18 cellular contexts compared by ENCODE assay signal in genomic region chr17:72743037-72743467, GRCh38.
DNase-seq lines count a peak whose midpoint lies in the region; ATAC-seq, FAIRE-seq and TF ChIP-seq lines count a peak whose summit lies in the region.
"Had no signal": no experiment of that assay in that cellular context is flagged by ENCODE, and none has a peak within 500 bp of the region (broad histone marks: within the 10 kb centered on the region; RNA-seq: fewer than 3 reads in every experiment).

No MANE protein-coding gene starts in this region.

- no peak overlapping the region for H3K4me3 Mint-ChIP-seq in WTC11

- peaks cover 20% of the 10 kb centered on the region for H3K4me1 Mint-ChIP-seq in WTC11

- CTCF ChIA-PET in HepG2 (lab: Yijun Ruan, JAX; ENCODE audit: low intra/inter-chr PET ratio, low total read pairs): no interaction called here
- CTCF ChIA-PET in WTC11 (lab: Charles Lee): interaction anchor here (0.9 to 2.9 kb wide), 7 partner anchors 15 to 446 kb away, joined by 3 to 12 read pairs (median 4); no protein-coding TSS in a partner anchor

- peaks cover 8% of the 10 kb centered on the region for H3K9me3 Mint-ChIP-seq in WTC11

- no peak for TF ChIP-seq RAD21 in HepG2 (CRISPR knock-in tag; IDR thresholded peaks at IDR 0.05)

- ATAC-seq in HepG2: peak; percentile 51
- ATAC-seq in right lobe of liver: no peak
- peak; percentile 88 for ATAC-seq in WTC11

- peaks cover 8% of the 10 kb centered on the region; the same call in 1 of the 2 replicates for H3K4me1 ChIP-seq in HepG2 (ENCODE audit: insufficient read depth, low read length)
- H3K4me1 ChIP-seq in right lobe of liver: no peaks in the 10 kb centered on the region
- no peaks in the 10 kb centered on the region for H3K4me1 ChIP-seq in tibial nerve
- H3K4me1 ChIP-seq in thyroid gland: no peaks in the 10 kb centered on the region
- H3K4me1 ChIP-seq: SJCRH30 had no signal

- H3K9ac ChIP-seq in HepG2 (ENCODE audit: insufficient read depth, low read depth, low read length): no peak overlapping the region

- no peaks in the 10 kb centered on the region; a peak in 1 of 5 replicates for H3K36me3 ChIP-seq in HepG2 (replicated peaks in 1 of 2; ENCODE audit: control insufficient read depth in 1 of 2, insufficient read depth in 2 of 2, low read length in 2 of 2)
- H3K36me3 ChIP-seq in right lobe of liver: no peaks in the 10 kb centered on the region
- no peaks in the 10 kb centered on the region for H3K36me3 ChIP-seq in tibial nerve
- no peaks in the 10 kb centered on the region for H3K36me3 ChIP-seq in thyroid gland
- H3K36me3 ChIP-seq: SJCRH30 had no signal

- FAIRE-seq in HepG2 (lab: Jason Lieb, UNC): peak; percentile 37

- no peaks in the 10 kb centered on the region for H3K79me2 ChIP-seq in HepG2 (ENCODE audit: insufficient read depth, low read length)

- POLR2A ChIA-PET in HepG2 (lab: Yijun Ruan, JAX): no interaction called here
- POLR2A ChIA-PET in WTC11 (lab: Charles Lee): interaction anchor here (0.5 kb wide), 1 partner anchor 874 kb away, joined by 7 read pairs; no protein-coding TSS in a partner anchor

- 91% methylated on average over 3 of the region's 4 CpGs for WGBS in HepG2 (ENCODE audit: low lambda C conversion rate)
- WGBS in right lobe of liver (ENCODE audit: insufficient coverage, low coverage, low lambda C conversion rate, missing lambda C conversion rate): 91% methylated on average over 1 of the region's 4 CpGs
- 73 to 84% methylated on average over 4 of the region's 4 CpGs for WGBS in tibial nerve, 2 donors
- 86 to 89% methylated on average over 2 to 4 of the region's 4 CpGs for WGBS in thyroid gland, 2 donors

- no peak for DNase-seq in HepG2 (ENCODE audit: low spot score)
- DNase-seq in right lobe of liver: no peak
- DNase-seq in WTC11 (ENCODE audit: low spot score): no peak
- peak; percentile 47 for DNase-seq in iPS-NIHi11 (ENCODE audit: low spot score)
- DNase-seq in tibial nerve (ENCODE audit: low spot score in 2 of 2): no peak
- no peak for DNase-seq in thyroid gland
- DNase-seq in activated effector memory CD4-positive, alpha-beta T cell treated with anti-CD3 and anti-CD28 coated beads, Interleukin-2, amount 50 U/mL, for 16 hours: no peak
- no peak for DNase-seq in NCI-H2227 (lab: John Stamatoyannopoulos, UW; ENCODE audit: unreplicated experiment)
- DNase-seq: COR-L47, DMS153, EL, HCEC 1CT, NCI-H1417 treated with DMSO at 0.1 percent for 48 hours, NCI-H2081 treated with DMSO at 0.1 percent for 48 hours, NCI-H226, NCI-H526 treated with DMSO at 0.1 percent for 48 hours, SJCRH30 had no signal

- H3K27me3 ChIP-seq in HepG2 (ENCODE audit: control insufficient read depth in 1 of 2, insufficient read depth in 2 of 2, low read length in 2 of 2): no peaks in the 10 kb centered on the region
- H3K27me3 ChIP-seq in right lobe of liver: no peaks in the 10 kb centered on the region
- no peaks in the 10 kb centered on the region for H3K27me3 ChIP-seq in tibial nerve
- H3K27me3 ChIP-seq in thyroid gland: no peaks in the 10 kb centered on the region

- in situ Hi-C loops in HepG2 (cut with HindIII; ENCODE audit: extremely low pct_ligation_motif_present, low pct_unique_long_range_greater_than_20kb): no loop called here

- peak overlapping the region; percentile 38; the same call in 1 of the 2 replicates for H3K27ac Mint-ChIP-seq in WTC11

- TF ChIP-seq CTCF in HepG2 (CRISPR knock-in tag; IDR thresholded peaks at IDR 0.05) (no peak), right lobe of liver (IDR thresholded peaks at IDR 0.05) (no peak), WTC11 (IDR thresholded peaks at IDR 0.05) (no peak), tibial nerve (IDR thresholded peaks at IDR 0.05) (no peak), thyroid gland (IDR thresholded peaks at IDR 0.05) (no peak)

- BruUV-seq in HepG2 (replicated peaks; lab: Mats Ljungman, UMichigan): no TSS peak

- TF ChIP-seq POLR2A in HepG2 (IDR thresholded peaks at IDR 0.05; ENCODE audit: insufficient read depth in 1 of 2, low read depth in 2 of 2, low read length in 2 of 2) (no peak), right lobe of liver (IDR thresholded peaks at IDR 0.05) (no peak), tibial nerve (IDR thresholded peaks at IDR 0.05) (no peak), thyroid gland (IDR thresholded peaks at IDR 0.05) (no peak)

- no peak overlapping the region for H2AFZ ChIP-seq in HepG2 (ENCODE audit: low read length)

- H3K27ac ChIP-seq in HepG2 (ENCODE audit: extremely low read length, insufficient read depth, low read length) (no peak overlapping the region), right lobe of liver (no peak overlapping the region), tibial nerve (no peak overlapping the region), thyroid gland (no peak overlapping the region)
- H3K27ac ChIP-seq: C4-2B, SJCRH30 had no signal

- H3K4me3 ChIP-seq in HepG2 (replicated peaks in 1 of 3; ENCODE audit: insufficient read depth in 1 of 3, low read depth in 2 of 3, low read length in 3 of 3): no peak overlapping the region
- H3K4me3 ChIP-seq in right lobe of liver: no peak overlapping the region
- no peak overlapping the region for H3K4me3 ChIP-seq in tibial nerve
- H3K4me3 ChIP-seq in thyroid gland (replicated peaks in 1 of 3): no peak overlapping the region
- H3K4me3 ChIP-seq: SJCRH30 had no signal

- no peak overlapping the region for H3K4me2 ChIP-seq in HepG2 (ENCODE audit: low read depth, low read length)

- no peaks in the 10 kb centered on the region for H3K27me3 Mint-ChIP-seq in WTC11 (ENCODE audit: low read depth)

- intact Hi-C loops in HepG2 (cut with micrococcal nuclease; ENCODE audit: unreplicated experiment) (no loop called here), right lobe of liver (cut with DNase I) (no loop called here), thyroid gland (cut with DNase I) (no loop called here)

- H3K36me3 Mint-ChIP-seq in WTC11: no peaks in the 10 kb centered on the region

- H4K20me1 ChIP-seq in HepG2 (ENCODE audit: insufficient read depth, low read length): no peaks in the 10 kb centered on the region

- H3K9me3 ChIP-seq in HepG2 (ENCODE audit: low read length) (no peaks in the 10 kb centered on the region), right lobe of liver (no peaks in the 10 kb centered on the region), tibial nerve (no peaks in the 10 kb centered on the region), thyroid gland (no peaks in the 10 kb centered on the region)
- H3K9me3 ChIP-seq: SJCRH30 had no signal

- no peak for TF ChIP-seq EP300 in HepG2 (IDR thresholded peaks at IDR 0.05; ENCODE audit: low read depth in 2 of 2, low read length in 2 of 2)
- no peak for TF ChIP-seq EP300 in HepG2 (CRISPR knock-in tag; IDR thresholded peaks at IDR 0.05; ENCODE audit: borderline replicate concordance)
- no peak for TF ChIP-seq EP300 in tibial nerve (IDR thresholded peaks at IDR 0.05)

TF ChIP-seq in HepG2, 621 proteins besides CTCF, POLR2A, EP300 and RAD21 (continues in another document):
- no peak for TF ChIP-seq ZNF281 (CRISPR knock-in tag; IDR thresholded peaks at IDR 0.05; ENCODE audit: borderline replicate concordance)

TF ChIP-seq in WTC11, 78 proteins besides CTCF, POLR2A, EP300 and RAD21:
- no peak for TF ChIP-seq SOX15 (CRISPR knock-in tag; IDR thresholded peaks at IDR 0.05)
- TF ChIP-seq ZBTB21 (CRISPR knock-in tag; IDR thresholded peaks at IDR 0.05; ENCODE audit: borderline replicate concordance): 0 out of 2 replicates have a peak, but pooled peaks have one; percentile 22
- TF ChIP-seq ZNF396 (CRISPR knock-in tag; IDR thresholded peaks at IDR 0.05; ENCODE audit: borderline replicate concordance): no peak
- peak; percentile 94 for TF ChIP-seq ZNF423 (CRISPR knock-in tag; IDR thresholded peaks at IDR 0.05)

Comparison
In these comparisons a context has a peak if more than half of its experiments do, and no peak if none do; other contexts are left out.
1. ATAC-seq: peak in HepG2 (single experiment) and WTC11 (single experiment); none in right lobe of liver (0 of 4).
2. Of the 50 proteins assayed by ChIP-seq in both HepG2 and WTC11: peak only in HepG2: none; only in WTC11: ZBTB21; in both: none; in neither: 49.